7 cellular contexts compared by ENCODE assay signal in genomic region chr2:202032841-202033316, GRCh38. TPM values are rescaled to one million over a fixed set of nuclear protein-coding genes. Genes with fewer than 3 reads are reported as not detected.
DNase-seq lines count a peak whose midpoint lies in the region; ATAC-seq, FAIRE-seq and TF ChIP-seq lines count a peak whose summit lies in the region.

No MANE protein-coding gene starts in this region.

- CTCF ChIA-PET in GM12878 (lab: Yijun Ruan, JAX), result no interaction called here

- H3K79me2 ChIP-seq in GM12878 (ENCODE audit: control insufficient read depth, insufficient read depth, low read length), result no peaks in the 10 kb centered on the region

- TF ChIP-seq EP300 in GM12878 (IDR thresholded peaks at IDR 0.05; ENCODE audit: borderline replicate concordance in 1 of 2, control insufficient read depth in 1 of 2, low read depth in 2 of 2, low read length in 2 of 2), result no peak

- H2AFZ ChIP-seq in GM12878 (ENCODE audit: control insufficient read depth, low read depth, low read length), result peak overlapping the region; percentile 92

- TF ChIP-seq RAD21 in GM12878 (IDR thresholded peaks at IDR 0.05; ENCODE audit: insufficient read depth, low read depth, low read length), result no peak

- WGBS in GM12878 (ENCODE audit: insufficient coverage, insufficient replicate concordance, low lambda C conversion rate, missing lambda C conversion rate), result 2% methylated on average over 41 of the region's 42 CpGs

- TF ChIP-seq POLR2A in GM12878 (IDR thresholded peaks at IDR 0.05; ENCODE audit: low read depth, low read length), result no peak

- H3K36me3 ChIP-seq in GM12878 (ENCODE audit: control insufficient read depth in 2 of 2, insufficient read depth in 2 of 2, low read length in 1 of 2) (no peaks in the 10 kb centered on the region), iPS-15b (ENCODE audit: control insufficient read depth, insufficient read depth, low read length) (peaks cover 33% of the 10 kb centered on the region), skeletal muscle satellite cell (ENCODE audit: insufficient read depth, low read length) (peaks cover 5% of the 10 kb centered on the region)

- H3K27me3 ChIP-seq in GM12878 (replicated peaks in 1 of 2; ENCODE audit: control insufficient read depth in 2 of 2, insufficient read depth in 2 of 2, low read length in 1 of 2), result peaks cover 0 to 11% of the 10 kb centered on the region in 2 experiments; a peak in 2 of 4 replicates
- H3K27me3 ChIP-seq in iPS-15b (ENCODE audit: control insufficient read depth, insufficient read depth, low read length), result peaks cover 6% of the 10 kb centered on the region
- H3K27me3 ChIP-seq in skeletal muscle satellite cell (ENCODE audit: control insufficient read depth, insufficient read depth, low read length), result no peaks in the 10 kb centered on the region

- TF ChIP-seq CTCF in GM12878 (IDR thresholded peaks at IDR 0.05 in 2 of 3, conservative IDR thresholded peaks at IDR 0.05 in 1 of 3; ENCODE audit: control insufficient read depth in 2 of 3, extremely low read depth in 1 of 3, insufficient read depth in 1 of 3, low read depth in 3 of 3, low read length in 3 of 3), result no peak

- peak overlapping the region; percentile 26; the same call in 1 of the 2 replicates for H3K9ac ChIP-seq in GM12878 (ENCODE audit: control insufficient read depth, insufficient read depth, low read length)
- peak overlapping the region; percentile 98 for H3K9ac ChIP-seq in iPS-15b (ENCODE audit: low read depth, low read length)
- H3K9ac ChIP-seq in skeletal muscle satellite cell (ENCODE audit: low read depth, low read length), result peak overlapping the region; percentile 89

- BruUV-seq in GM12878 (replicated peaks; lab: Mats Ljungman, UMichigan), result no TSS peak

- intact Hi-C loops in GM12878 (cut with micrococcal nuclease; ENCODE audit: unreplicated experiment), result no loop called here

- H3K9me3 ChIP-seq in GM12878 (replicated peaks; ENCODE audit: control insufficient read depth, insufficient read depth, low read length), result no peaks in the 10 kb centered on the region; the same call in 2 of the 3 replicates
- no peaks in the 10 kb centered on the region for H3K9me3 ChIP-seq in iPS-15b (ENCODE audit: control insufficient read depth, insufficient read depth, low read length)
- no peaks in the 10 kb centered on the region for H3K9me3 ChIP-seq in skeletal muscle satellite cell (replicated peaks; ENCODE audit: low read length)

- SMC1A ChIA-PET in GM12878 (lab: Charles Lee; ENCODE audit: uncharacterized antibody, unreplicated experiment), result interaction anchor here (0.7 kb wide), 1 partner anchor 30 kb away, joined by 3 read pairs; no protein-coding TSS in a partner anchor

- POLR2A ChIA-PET in GM12878 (lab: Charles Lee), result no interaction called here

- H3K4me2 ChIP-seq in GM12878 (ENCODE audit: control insufficient read depth, insufficient read depth), result peak overlapping the region; percentile 90
- peak overlapping the region; percentile 98 for H3K4me2 ChIP-seq in skeletal muscle satellite cell (ENCODE audit: low read length)

- peak; percentile 7 for ATAC-seq in GM19035 (IDR thresholded peaks at IDR 0.05; ENCODE audit: unreplicated experiment)
- peak; percentile 7 for ATAC-seq in HG03280 (IDR thresholded peaks at IDR 0.05; ENCODE audit: unreplicated experiment)
- peak; percentile 55 for ATAC-seq in GM12878

- H3K27ac ChIP-seq in GM12878 (ENCODE audit: control insufficient read depth, insufficient read depth), result no peak overlapping the region

- in situ Hi-C loops in GM12878 (cut with MboI), result no loop called here

- no peak for FAIRE-seq in GM12878 (lab: Jason Lieb, UNC)

- DNase-seq in SKM-1 treated with dmso at 0.1 percent for 144 hours (lab: John Stamatoyannopoulos, UW; ENCODE audit: unreplicated experiment) (peak; percentile 58), GM12878 (ENCODE audit: low read depth, low spot score) (no peak), kidney glomerular epithelial cell (lab: John Stamatoyannopoulos, UW) (no peak)

- H3K4me1 ChIP-seq in GM12878 (ENCODE audit: control insufficient read depth, insufficient read depth, low read length) (no peaks in the 10 kb centered on the region), iPS-15b (ENCODE audit: control insufficient read depth, insufficient read depth, low read length) (peaks cover 7% of the 10 kb centered on the region), skeletal muscle satellite cell (ENCODE audit: control insufficient read depth, insufficient read depth, low read length) (peaks cover 26% of the 10 kb centered on the region)

- no peaks in the 10 kb centered on the region for H4K20me1 ChIP-seq in GM12878 (ENCODE audit: control insufficient read depth, insufficient read depth)

- RAD21 ChIA-PET in GM12878 (lab: Charles Lee; ENCODE audit: unreplicated experiment), result no interaction called here

- H3K4me3 ChIP-seq in GM12878 (peak overlapping the region; percentile 86), iPS-15b (ENCODE audit: low read depth, low read length) (peak overlapping the region; percentile 96), skeletal muscle satellite cell (ENCODE audit: low read length) (peak overlapping the region; percentile 85)

TF ChIP-seq in GM12878, 131 proteins besides CTCF, POLR2A, EP300 and RAD21 (continues in another document):
- peak; percentile 66 for TF ChIP-seq IKZF1 (conservative IDR thresholded peaks at IDR 0.05)
- 0 out of 2 replicates have a peak, but pooled peaks have one; percentile 14 for TF ChIP-seq EED (IDR thresholded peaks at IDR 0.05; ENCODE audit: low read depth)
- TF ChIP-seq MYB (IDR thresholded peaks at IDR 0.05; ENCODE audit: borderline replicate concordance, low read depth, low read length), result no peak
- TF ChIP-seq YY1 (IDR thresholded peaks at IDR 0.05; ENCODE audit: low read depth, low read length), result 0 out of 2 replicates have a peak, but pooled peaks have one; percentile 9
- 0 out of 2 replicates have a peak, but pooled peaks have one; percentile 20 for TF ChIP-seq ZNF217 (IDR thresholded peaks at IDR 0.05)
- TF ChIP-seq EGR1 (IDR thresholded peaks at IDR 0.05; ENCODE audit: borderline replicate concordance in 1 of 2, low read depth in 2 of 2, low read length in 2 of 2), result 0 out of 3 replicates have a peak, but pooled peaks of 1 of the 2 experiments have one; percentile 3
- no peak for TF ChIP-seq FOS (IDR thresholded peaks at IDR 0.05; ENCODE audit: borderline replicate concordance, extremely low read depth, insufficient read length)
- TF ChIP-seq BMI1 (IDR thresholded peaks at IDR 0.05; ENCODE audit: borderline replicate concordance), result peak; percentile 67
- no peak for TF ChIP-seq JUND (IDR thresholded peaks at IDR 0.05; ENCODE audit: low read depth, low read length)
- TF ChIP-seq GATAD2B (conservative IDR thresholded peaks at IDR 0.05; ENCODE audit: low read depth), result peak; percentile 75
- peak; percentile 40; the same call in 1 of the 2 replicates for TF ChIP-seq DPF2 (IDR thresholded peaks at IDR 0.05)
- TF ChIP-seq HDAC6 (IDR thresholded peaks at IDR 0.05; ENCODE audit: unreplicated experiment), result peak; percentile 18

RNA-seq across cellular contexts. Expression of gene FZD7, which starts 0.8 kb away (rescaled TPM):
- 3.2 and 4.0 TPM in 2 replicates for total RNA-seq in GM12878 (2013; cell fraction: nucleolus; rRNA removed)
- total RNA-seq in GM12878 (2014; rRNA removed) (1.5 TPM in 2 replicates), GM12878 (2014; rRNA removed; fragmentation: Illumina TruSeq; extraction: Trizol) (0.64 and 0.76 TPM in 2 replicates), GM12878 (2021) (2.4 and 2.6 TPM in 2 replicates)
- 0.09 TPM for polyA plus RNA-seq in GM12878 (2011; ENCODE audit: low read depth)
- polyA plus RNA-seq in GM12878 (2011; rRNA removed) (0.42 and 0.50 TPM in 2 replicates), GM12878 (2014; fragmentation: Illumina TruSeq; extraction: Trizol) (0.75 and 1.3 TPM in 2 replicates), GM12878 (2014; fragmentation: Nextera tagmentation; extraction: Ambion mirVana) (under 1 TPM; 0.24 to 0.47 TPM), GM12878 (2014; rRNA removed) (1.1 and 1.3 TPM in 2 replicates), GM12878 (2016; fragmentation: Nextera tagmentation; extraction: Ambion mirVana) (under 1 TPM; 0.47 to 0.88 TPM)
- polyA plus RNA-seq in GM12878 (2011; cell fraction: cytosol; rRNA removed), result 0.60 and 0.69 TPM in 2 replicates
- polyA plus RNA-seq in GM12878 (2011; cell fraction: nucleus; rRNA removed), result 1.9 TPM in 2 replicates
- 0.23 and 0.29 TPM in 2 replicates for polyA plus RNA-seq in GM12878 (2012)
- polyA minus RNA-seq in GM12878 (2011; rRNA and poly(A)+ RNA removed), result 0.95 and 2.5 TPM in 2 replicates
- polyA minus RNA-seq in GM12878 (2011; cell fraction: cytosol; rRNA and poly(A)+ RNA removed), result 1.1 and 1.2 TPM in 2 replicates
- polyA minus RNA-seq in GM12878 (2011; cell fraction: nucleus; rRNA and poly(A)+ RNA removed), result 2.4 and 4.6 TPM in 2 replicates
- 4.1 and 5.0 TPM in 2 replicates for total RNA-seq in skeletal muscle satellite cell (2012; rRNA removed)

RNA-seq across cellular contexts. Expression of gene KIAA2012, which starts 40.2 kb away (rescaled TPM):
- not detected in 2 replicates for total RNA-seq in GM12878 (2013; cell fraction: nucleolus; rRNA removed)
- total RNA-seq in GM12878 (2014; rRNA removed) (not detected in 2 replicates), GM12878 (2014; rRNA removed; fragmentation: Illumina TruSeq; extraction: Trizol) (not detected in 2 replicates), GM12878 (2021) (not detected in 2 replicates)
- polyA plus RNA-seq in GM12878 (2011; ENCODE audit: low read depth), result not detected
- polyA plus RNA-seq in GM12878 (2011; rRNA removed) (0.04 TPM in 1 of 2 replicates, not detected in the other), GM12878 (2014; fragmentation: Illumina TruSeq; extraction: Trizol) (not detected in 2 replicates), GM12878 (2014; fragmentation: Nextera tagmentation; extraction: Ambion mirVana) (not detected), GM12878 (2014; rRNA removed) (not detected in 2 replicates), GM12878 (2016; fragmentation: Nextera tagmentation; extraction: Ambion mirVana) (under 1 TPM in 1 of 2 experiments, not detected in 1; 0.03 TPM)
- polyA plus RNA-seq in GM12878 (2011; cell fraction: cytosol; rRNA removed), result not detected in 2 replicates
- polyA plus RNA-seq in GM12878 (2011; cell fraction: nucleus; rRNA removed), result 0.12 TPM in 1 of 2 replicates, not detected in the other
- not detected in 2 replicates for polyA plus RNA-seq in GM12878 (2012)
- polyA minus RNA-seq in GM12878 (2011; rRNA and poly(A)+ RNA removed), result not detected in 2 replicates
- polyA minus RNA-seq in GM12878 (2011; cell fraction: cytosol; rRNA and poly(A)+ RNA removed), result not detected in 2 replicates
- polyA minus RNA-seq in GM12878 (2011; cell fraction: nucleus; rRNA and poly(A)+ RNA removed), result not detected in 2 replicates
- not detected in 2 replicates for total RNA-seq in skeletal muscle satellite cell (2012; rRNA removed)

Comparison
In these comparisons a context has a peak if more than half of its experiments do, and no peak if none do; other contexts are left out.
1. H3K9ac ChIP-seq: peak in every context shown above with its lines; median percentile 98 in iPS-15b; 89 in skeletal muscle satellite cell; 26 in GM12878.